12 cellular contexts compared by ENCODE assay signal in the genomic region with DNA sequence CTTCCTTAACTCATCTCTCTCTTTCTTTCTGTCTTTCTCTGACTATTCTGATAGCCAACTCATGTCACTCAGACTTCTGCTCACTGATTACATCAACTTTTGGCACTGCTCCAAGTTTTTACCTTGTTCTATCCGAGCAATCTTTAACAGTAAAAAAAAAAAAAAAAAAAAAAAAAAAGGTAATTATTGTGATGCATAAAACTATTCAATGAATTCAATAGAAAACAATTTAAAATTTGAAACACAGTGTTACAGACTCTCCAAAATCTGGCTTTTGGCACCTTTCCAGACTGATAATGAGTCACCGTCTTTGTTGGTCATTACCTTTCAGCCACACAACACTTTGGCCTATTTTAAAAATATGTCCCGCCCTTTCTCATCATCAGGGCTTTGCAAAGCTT.
DNase-seq lines count a peak whose midpoint lies in the region; ATAC-seq and TF ChIP-seq lines count a peak whose summit lies in the region.
"Had no signal": no experiment of that assay in that cellular context is flagged by ENCODE, and none has a peak within 500 bp of the region (broad histone marks: within the 10 kb centered on the region; RNA-seq: fewer than 3 reads in every experiment).

No MANE protein-coding gene starts in this region.

- CTCF ChIA-PET in RWPE1 (lab: Yijun Ruan, JAX), result interaction anchor here (1.0 kb wide), 1 partner anchor 8 kb away, joined by 3 read pairs; no protein-coding TSS in a partner anchor

- H3K27ac ChIP-seq in RWPE1, result no peak overlapping the region
- H3K27ac ChIP-seq: upper lobe of left lung had no signal

- ATAC-seq in GM18867 (IDR thresholded peaks at IDR 0.05; ENCODE audit: unreplicated experiment), result peak; percentile 49
- no peak for ATAC-seq in GM18907 (IDR thresholded peaks at IDR 0.05; ENCODE audit: unreplicated experiment)

- POLR2A ChIA-PET in RWPE1 (lab: Yijun Ruan, JAX; ENCODE audit: low non-redundant PET), result no interaction called here

- no peak for TF ChIP-seq CTCF in RWPE1 (conservative IDR thresholded peaks at IDR 0.05; ENCODE audit: low read depth)

- peak; percentile 52 for DNase-seq in NCI-H1105 (lab: John Stamatoyannopoulos, UW)
- DNase-seq in RWPE1 (ENCODE audit: low spot score), result peak; percentile 16
- peak; percentile 3 for DNase-seq in kidney glomerular epithelial cell (lab: John Stamatoyannopoulos, UW)
- no peak for DNase-seq in foreskin melanocyte
- no peak for DNase-seq in activated naive CD4-positive, alpha-beta T cell treated with anti-CD3 and anti-CD28 coated beads, Interleukin-2, amount 50 U/mL, for 16 hours
- DNase-seq: cortex of kidney, head of caudate nucleus, mesenchymal stem cell, NCI-H526, upper lobe of left lung had no signal

Comparison
In these comparisons a context has a peak if more than half of its experiments do, and no peak if none do; other contexts are left out.
1. DNase-seq: peak in NCI-H1105 (single experiment), RWPE1 (single experiment) and kidney glomerular epithelial cell (single experiment); none in foreskin melanocyte (single experiment) and activated naive CD4-positive, alpha-beta T cell treated with anti-CD3 and anti-CD28 coated beads, Interleukin-2, amount 50 U/mL, for 16 hours (single experiment).